Comparison of ENCODE assay signal across 2 cellular contexts in genomic region chr4:147734496-147734895, GRCh38.
TF ChIP-seq lines count a peak whose summit lies in the region.

No MANE protein-coding gene starts in this region.

TF ChIP-seq in SK-N-SH, 30 proteins besides CTCF, POLR2A, EP300 and RAD21:
- no peak for TF ChIP-seq YY1 (IDR thresholded peaks at IDR 0.05; ENCODE audit: low read depth)
- TF ChIP-seq USF2 (IDR thresholded peaks at IDR 0.05; ENCODE audit: borderline replicate concordance, low read depth, low read length) = no peak
- TF ChIP-seq RCOR1 (IDR thresholded peaks at IDR 0.05; ENCODE audit: low read length) = no peak
- TF ChIP-seq SMC3 (IDR thresholded peaks at IDR 0.05; ENCODE audit: low read depth, low read length) = no peak
- no peak for TF ChIP-seq RXRA (IDR thresholded peaks at IDR 0.05; ENCODE audit: borderline replicate concordance, low read depth)
- no peak for TF ChIP-seq TCF12 (IDR thresholded peaks at IDR 0.05)
- no peak for TF ChIP-seq MEF2A (IDR thresholded peaks at IDR 0.05; ENCODE audit: borderline replicate concordance, low read depth)
- no peak for TF ChIP-seq RFX5 (IDR thresholded peaks at IDR 0.05; ENCODE audit: low read length)
- no peak for TF ChIP-seq ELF1 (IDR thresholded peaks at IDR 0.05)
- no peak for TF ChIP-seq FOXM1 (IDR thresholded peaks at IDR 0.05; ENCODE audit: low read depth)
- TF ChIP-seq REST (IDR thresholded peaks at IDR 0.05; ENCODE audit: low read depth, low read length) = no peak
- TF ChIP-seq POLR2AphosphoS5 (IDR thresholded peaks at IDR 0.05; ENCODE audit: low read depth, low read length) = no peak
- TF ChIP-seq FOXJ3 (CRISPR knock-in tag; IDR thresholded peaks at IDR 0.05) = no peak
- no peak for TF ChIP-seq FOSL2 (IDR thresholded peaks at IDR 0.05; ENCODE audit: borderline replicate concordance, low read depth)

TF ChIP-seq in SK-N-SH treated with all-trans-retinoic acid at 6 μM for 48 hours, 23 proteins besides CTCF, POLR2A, EP300 and RAD21:
- TF ChIP-seq CSRNP3 (CRISPR knock-in tag; IDR thresholded peaks at IDR 0.05) (no peak), CREB5 (CRISPR knock-in tag; IDR thresholded peaks at IDR 0.05; ENCODE audit: low read depth) (no peak), TCF4 (CRISPR knock-in tag; IDR thresholded peaks at IDR 0.05; ENCODE audit: borderline replicate concordance) (no peak), ZNF8 (CRISPR knock-in tag; IDR thresholded peaks at IDR 0.05) (no peak), ZC3H10 (CRISPR knock-in tag; IDR thresholded peaks at IDR 0.05) (no peak), ISL1 (CRISPR knock-in tag; IDR thresholded peaks at IDR 0.05) (no peak), ESRRG (CRISPR knock-in tag; IDR thresholded peaks at IDR 0.05) (no peak), POU6F1 (CRISPR knock-in tag; IDR thresholded peaks at IDR 0.05; ENCODE audit: borderline replicate concordance, low read depth) (no peak), ZNF565 (CRISPR knock-in tag; conservative IDR thresholded peaks at IDR 0.05; ENCODE audit: low read depth) (no peak), OSR1 (CRISPR knock-in tag; IDR thresholded peaks at IDR 0.05) (no peak), CSDC2 (CRISPR knock-in tag; IDR thresholded peaks at IDR 0.05) (no peak)
